ENCODE assay signal across 1 cellular context in genomic region chr19:32692727-32693061, GRCh38.
TF ChIP-seq lines count a peak whose summit lies in the region.

No MANE protein-coding gene starts in this region.

TF ChIP-seq in HepG2, 621 proteins besides CTCF, POLR2A, EP300 and RAD21:
- TF ChIP-seq ZBTB38 (CRISPR knock-in tag; IDR thresholded peaks at IDR 0.05) (0 out of 2 replicates have a peak, but pooled peaks have one; percentile 0), BHLHE40 (IDR thresholded peaks at IDR 0.05; ENCODE audit: low read length) (no peak)
